ENCODE assay signal across 9 cellular contexts in genomic region chr3:195678391-195679015, GRCh38. TPM values are rescaled to one million over a fixed set of nuclear protein-coding genes. Genes with fewer than 3 reads are reported as not detected.
DNase-seq lines count a peak whose midpoint lies in the region; ATAC-seq, FAIRE-seq and TF ChIP-seq lines count a peak whose summit lies in the region.
"Not testable (repeated sequence)": the region's sequence is repeated elsewhere in the genome, so short reads cannot be mapped to it uniquely, and the experiment has no call there.
"Had no signal": no experiment of that assay in that cellular context is flagged by ENCODE, and none has a peak within 500 bp of the region (broad histone marks: within the 10 kb centered on the region; RNA-seq: fewer than 3 reads in every experiment).

No MANE protein-coding gene starts in this region.

- WGBS in adrenal gland, 4 donors = 62 to 79% (median 70%) methylated on average over 12 to 15 of the region's 15 CpGs
- WGBS in psoas muscle, 3 donors = 76 to 82% (median 80%) methylated on average over 15 of the region's 15 CpGs

- not testable (repeated sequence) for H3K9me3 ChIP-seq in adrenal gland (replicated peaks in 1 of 3); psoas muscle

- not testable (repeated sequence) for H3K4me1 Mint-ChIP-seq in natural killer cell treated with Interleukin-12 subunit alpha and Interleukin-12 subunit beta and Interleukin-15 and Interleukin-18, amount 100 ng/mL, for 72 hours (ENCODE audit: low read depth in 2 of 2)

- H3K9me3 Mint-ChIP-seq in natural killer cell treated with Interleukin-12 subunit alpha and Interleukin-12 subunit beta and Interleukin-15 and Interleukin-18, amount 100 ng/mL, for 72 hours = not testable (repeated sequence)

- not testable (repeated sequence) for H3K4me3 ChIP-seq in adrenal gland, psoas muscle

- H3K4me3 Mint-ChIP-seq in natural killer cell treated with Interleukin-12 subunit alpha and Interleukin-12 subunit beta and Interleukin-15 and Interleukin-18, amount 100 ng/mL, for 72 hours = not testable (repeated sequence)

- TF ChIP-seq POLR2A in adrenal gland (IDR thresholded peaks at IDR 0.05) = not testable (repeated sequence)

- FAIRE-seq in RCC 7860 (lab: Jason Lieb, UNC) = peak; percentile 4

- TF ChIP-seq CTCF in adrenal gland (IDR thresholded peaks at IDR 0.05); psoas muscle (IDR thresholded peaks at IDR 0.05): not testable (repeated sequence)

- not testable (repeated sequence) for ATAC-seq in natural killer cell treated with Interleukin-12 subunit alpha and Interleukin-12 subunit beta and Interleukin-15 and Interleukin-18, amount 100 ng/mL, for 72 hours
- peak in 3 of 4 donors; percentile 36 to 59 (median 53) for ATAC-seq in psoas muscle

- intact Hi-C loops in adrenal gland (cut with DNase I) = not testable (repeated sequence)
- intact Hi-C loops in psoas muscle (cut with DNase I) = loop anchor here in 1 of 2 donors (10.0 kb wide), 1 partner anchor 386 kb away; no protein-coding TSS in a partner anchor

- not testable (repeated sequence) for H3K27me3 ChIP-seq in adrenal gland; psoas muscle (ENCODE audit: insufficient read depth in 3 of 3, low read length in 2 of 3)

- peak overlapping the region in 1 of 5 donors; percentile 51 for H3K27ac ChIP-seq in adrenal gland
- not testable (repeated sequence) for H3K27ac ChIP-seq in psoas muscle

- peaks cover 18% of the 10 kb centered on the region for H3K36me3 Mint-ChIP-seq in natural killer cell treated with Interleukin-12 subunit alpha and Interleukin-12 subunit beta and Interleukin-15 and Interleukin-18, amount 100 ng/mL, for 72 hours

- not testable (repeated sequence) for H3K27me3 Mint-ChIP-seq in natural killer cell treated with Interleukin-12 subunit alpha and Interleukin-12 subunit beta and Interleukin-15 and Interleukin-18, amount 100 ng/mL, for 72 hours

- H3K27ac Mint-ChIP-seq in natural killer cell treated with Interleukin-12 subunit alpha and Interleukin-12 subunit beta and Interleukin-15 and Interleukin-18, amount 100 ng/mL, for 72 hours = not testable (repeated sequence)

- H3K4me1 ChIP-seq in adrenal gland (replicated peaks in 1 of 2); psoas muscle: not testable (repeated sequence)

- DNase-seq in ELR (ENCODE audit: low read depth) (peak; percentile 73), adrenal gland (peak in 6 of 7 donors; percentile 66 to 81 (median 78)), brain pericyte (ENCODE audit: low read depth, low spot score) (peak; percentile 29), islet precursor cell (peak; percentile 42)
- DNase-seq in RCC 7860 (ENCODE audit: low spot score); psoas muscle: not testable (repeated sequence)
- DNase-seq in natural killer cell treated with Interleukin-12 subunit alpha and Interleukin-12 subunit beta and Interleukin-15 and Interleukin-18, amount 100 ng/mL, for 72 hours (ENCODE audit: low spot score) = peak; percentile 50

- H3K36me3 ChIP-seq in adrenal gland (replicated peaks in 1 of 2) (peaks cover 0 to 64% of the 10 kb centered on the region in 2 donors), psoas muscle (ENCODE audit: insufficient read depth in 1 of 2, low read depth in 1 of 2) (peaks cover 4 to 78% of the 10 kb centered on the region in 2 donors)

RNA-seq across cellular contexts. Expression of gene MUC20, which starts 42.3 kb away (rescaled TPM):
- total RNA-seq in adrenal gland (1 to 10 TPM in 6 of 8 donors, under 1 TPM in 2; 0.78 to 8.9 (median 3.0) TPM), psoas muscle (1 to 10 TPM; 1.4 to 3.9 (median 1.6) TPM)
- polyA plus RNA-seq in adrenal gland (10 to 100 TPM in 2 of 3 donors, 1 to 10 TPM in 1; 1.7 to 20.2 (median 16.6) TPM), psoas muscle (1 to 10 TPM; 1.3 to 2.1 (median 1.4) TPM)
- total RNA-seq in natural killer cell treated with Interleukin-12 subunit alpha and Interleukin-12 subunit beta and Interleukin-15 and Interleukin-18, amount 100 ng/mL, for 72 hours = 1 to 10 TPM; 2.4 to 3.5 TPM
- total RNA-seq: GM23248 had no signal
- polyA plus RNA-seq: CD8-positive, alpha-beta memory T cell; GM23248 had no signal
